Comparison of ENCODE assay signal across 18 cellular contexts in the genomic region with DNA sequence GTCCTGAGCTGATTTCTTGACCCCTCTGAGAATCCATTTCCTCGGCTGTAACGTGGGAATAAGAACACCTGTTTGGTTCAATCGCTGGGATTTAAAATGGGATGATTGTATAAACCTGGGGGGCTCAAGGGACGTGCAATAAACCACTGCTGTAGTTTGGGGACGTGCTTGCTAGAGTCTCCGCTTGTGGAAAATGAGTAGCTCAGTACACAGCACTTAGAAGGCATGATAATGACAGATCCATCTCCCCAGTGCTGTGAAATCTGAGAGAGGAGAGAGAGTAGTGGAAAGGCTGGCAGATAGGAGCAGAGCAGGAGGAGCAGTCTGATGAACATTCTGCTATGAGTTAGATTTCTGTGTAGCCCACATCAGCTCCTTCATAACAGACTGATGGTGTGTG.
"Had no signal": no experiment of that assay in that cellular context is flagged by ENCODE, and none has a peak within 500 bp of the region (broad histone marks: within the 10 kb centered on the region; RNA-seq: fewer than 3 reads in every experiment).

No MANE protein-coding gene starts in this region.

- DNase-seq: effector CD4-positive, alpha-beta T cell; endodermal cell; erythroblast; foreskin keratinocyte; immature natural killer cell; left ventricle myocardium inferior; lower lobe of right lung; posterior cingulate gyrus; stimulated activated CD4-positive, alpha-beta T cell treated with anti-CD3 and anti-CD28 coated beads, Interleukin-2, amount 100 ng/mL, for 24 hours; stimulated activated CD4-positive, alpha-beta T cell treated with anti-CD3 and anti-CD28 coated beads, Interleukin-4, amount 100 ng/mL, for 4 hours; stimulated activated naive B cell treated with anti-CD40 and anti-IgM and Interleukin-4, amounts not matched to agents 10 μg/mL and 1 μg/mL and 100 μg/mL, for 72 hours; stimulated activated naive CD8-positive, alpha-beta T cell treated with anti-CD3 and anti-CD28 coated beads, Interleukin-15, amount 100 ng/mL, for 72 hours; transverse colon had no signal

- H3K27me3 ChIP-seq: foreskin keratinocyte, transverse colon had no signal

- H3K9me3 ChIP-seq: left ventricle myocardium inferior, lower lobe of right lung, thoracic aorta, transverse colon had no signal

- H3K4me1 ChIP-seq: foreskin keratinocyte, left ventricle myocardium inferior, lower lobe of right lung, transverse colon had no signal

- ATAC-seq: foreskin keratinocyte; lower lobe of right lung; natural killer cell treated with Interleukin-12 subunit alpha and Interleukin-12 subunit beta and Interleukin-15 and Interleukin-18, amount 100 ng/mL, for 72 hours; sciatic nerve; stimulated activated naive B cell treated with anti-CD40 and anti-IgM and Interleukin-4, amounts not matched to agents 10 μg/mL and 1 μg/mL and 100 μg/mL, for 72 hours; stimulated activated naive CD8-positive, alpha-beta T cell treated with anti-CD3 and anti-CD28 coated beads, Interleukin-15, amount 100 ng/mL, for 72 hours had no signal

- H3K4me3 ChIP-seq: coronary artery, left ventricle myocardium inferior, lower lobe of right lung, skin epidermis, thoracic aorta, transverse colon had no signal

- H3K27ac ChIP-seq: coronary artery, foreskin keratinocyte, left ventricle myocardium inferior, lower lobe of right lung, skin epidermis, thoracic aorta, transverse colon had no signal

- H3K36me3 ChIP-seq: left ventricle myocardium inferior, lower lobe of right lung, thoracic aorta, transverse colon had no signal
